28 cellular contexts compared by ENCODE assay signal in the genomic region with DNA sequence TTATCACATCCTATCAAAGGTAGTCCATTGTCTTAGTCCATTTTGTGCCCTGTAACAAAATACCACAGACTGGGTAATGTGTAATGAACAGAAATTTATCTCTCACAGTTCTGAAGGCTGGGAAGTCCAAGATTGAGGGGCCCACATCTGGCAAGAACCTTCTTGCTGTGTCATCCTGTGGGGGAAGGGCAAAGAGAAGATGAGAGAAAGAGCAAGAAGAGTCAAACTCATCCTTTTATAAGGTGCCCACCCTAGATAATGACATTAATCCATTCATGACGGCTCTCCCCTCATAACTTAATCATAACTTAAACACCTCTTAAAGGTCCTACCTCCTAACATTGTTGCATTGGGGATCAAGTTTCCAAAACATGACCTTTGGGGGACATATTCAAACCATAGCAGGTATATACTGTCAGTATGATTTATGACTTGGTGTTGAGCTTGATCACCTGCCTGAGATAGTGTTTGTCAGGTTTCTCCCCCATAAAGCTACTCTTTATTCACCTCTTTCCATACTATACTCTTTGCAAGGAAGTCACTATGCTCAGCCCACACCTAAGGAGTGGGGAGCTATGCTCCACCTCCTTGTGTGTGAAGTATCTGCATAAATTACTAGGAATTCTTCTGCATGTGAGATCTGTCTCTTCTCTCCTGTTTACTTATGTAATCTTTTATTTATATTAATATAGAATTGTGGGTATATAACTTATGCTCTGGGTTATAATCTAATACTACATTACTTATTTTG. TPM values are rescaled to one million over a fixed set of nuclear protein-coding genes. Genes with fewer than 3 reads are reported as not detected.
DNase-seq lines count a peak whose midpoint lies in the region; ATAC-seq and TF ChIP-seq lines count a peak whose summit lies in the region.
"Had no signal": no experiment of that assay in that cellular context is flagged by ENCODE, and none has a peak within 500 bp of the region (broad histone marks: within the 10 kb centered on the region; RNA-seq: fewer than 3 reads in every experiment).

No MANE protein-coding gene starts in this region.

- no peaks in the 10 kb centered on the region for H3K79me2 ChIP-seq in osteoblast (ENCODE audit: insufficient read depth, low read length)
- H3K79me2 ChIP-seq: hepatocyte had no signal

- DNase-seq in DMS53 (lab: John Stamatoyannopoulos, UW) (peak; percentile 18), DMS53 treated with DMSO at 0.1 percent for 48 hours (lab: John Stamatoyannopoulos, UW; ENCODE audit: unreplicated experiment) (no peak), HL-60 (ENCODE audit: low read depth in 1 of 2, low spot score in 1 of 2) (no peak), ascending aorta (ENCODE audit: low spot score in 2 of 2) (no peak), osteoblast (ENCODE audit: insufficient read length, low spot score, missing footprints) (no peak), cerebellar cortex (ENCODE audit: low spot score) (no peak)
- DNase-seq: CD8-positive, alpha-beta memory T cell; colonic mucosa; DMS153; GOT3; naive thymus-derived CD8-positive, alpha-beta T cell; NCI-H1436; NCI-H510A; pancreas; SIG-M5; stimulated activated CD4-positive, alpha-beta T cell treated with anti-CD3 and anti-CD28 coated beads, Interleukin-12 subunit alpha, Interleukin-12 subunit beta, amount 100 ng/mL, for 4 hours; SW 1271; T1000; upper lobe of left lung had no signal

- no peaks in the 10 kb centered on the region for H3K9me3 ChIP-seq in ascending aorta
- no peaks in the 10 kb centered on the region for H3K9me3 ChIP-seq in osteoblast (ENCODE audit: low read depth, low read length)
- H3K9me3 ChIP-seq: colonic mucosa, esophagus muscularis mucosa, pancreas, right atrium auricular region, upper lobe of left lung had no signal

- no peak overlapping the region for H3K4me2 ChIP-seq in osteoblast (ENCODE audit: insufficient read depth, low read length)
- H3K4me2 ChIP-seq: hepatocyte had no signal

- intact Hi-C loops in ascending aorta (cut with DNase I), result no loop called here

- no peaks in the 10 kb centered on the region for H3K36me3 ChIP-seq in ascending aorta
- no peaks in the 10 kb centered on the region for H3K36me3 ChIP-seq in osteoblast (ENCODE audit: insufficient read depth, low read length)
- H3K36me3 ChIP-seq: colonic mucosa, esophagus muscularis mucosa, pancreas, right atrium auricular region, upper lobe of left lung had no signal

- ATAC-seq in HG02678 (IDR thresholded peaks at IDR 0.05; ENCODE audit: unreplicated experiment), result no peak
- no peak for ATAC-seq in HG03025 (IDR thresholded peaks at IDR 0.05; ENCODE audit: low FRiP score, unreplicated experiment)
- ATAC-seq: activated CD4-positive, CD25-positive, alpha-beta regulatory T cell treated with anti-CD3 and anti-CD28 coated beads, Interleukin-2, amount 50 U/mL, for 24 hours; naive thymus-derived CD8-positive, alpha-beta T cell; pancreas had no signal

- H4K20me1 ChIP-seq in osteoblast (ENCODE audit: insufficient read depth, low read length), result no peaks in the 10 kb centered on the region

- no peak for TF ChIP-seq CTCF in HL-60 (IDR thresholded peaks at IDR 0.05; ENCODE audit: insufficient read depth, low read length)
- TF ChIP-seq CTCF in ascending aorta (IDR thresholded peaks at IDR 0.05), result no peak
- TF ChIP-seq CTCF in osteoblast (IDR thresholded peaks at IDR 0.05; ENCODE audit: extremely low read depth, low read depth, low read length), result no peak

- H3K4me3 ChIP-seq in HL-60 (replicated peaks; ENCODE audit: insufficient read depth, low read length), result no peak overlapping the region
- no peak overlapping the region for H3K4me3 ChIP-seq in ascending aorta
- no peak overlapping the region for H3K4me3 ChIP-seq in osteoblast (ENCODE audit: insufficient read depth, low read length)
- H3K4me3 ChIP-seq: colonic mucosa, esophagus muscularis mucosa, hepatocyte, pancreas, right atrium auricular region, upper lobe of left lung had no signal

- H3K27me3 ChIP-seq in HL-60 (ENCODE audit: insufficient read depth, poor library complexity, severe bottlenecking) (no peaks in the 10 kb centered on the region), ascending aorta (no peaks in the 10 kb centered on the region), osteoblast (ENCODE audit: insufficient read depth, low read length) (no peaks in the 10 kb centered on the region)
- H3K27me3 ChIP-seq: colonic mucosa, esophagus muscularis mucosa, hepatocyte, pancreas, right atrium auricular region, upper lobe of left lung had no signal

- H3K27ac ChIP-seq in HL-60 (replicated peaks), result peak overlapping the region; percentile 13; the same call in 1 of the 2 replicates
- peak overlapping the region; percentile 61 to 79 for H3K27ac ChIP-seq in ascending aorta
- peak overlapping the region; percentile 61 for H3K27ac ChIP-seq in osteoblast (ENCODE audit: low read depth, low read length)
- H3K27ac ChIP-seq: 22Rv1, colonic mucosa, esophagus muscularis mucosa, hepatocyte, pancreas, right atrium auricular region, upper lobe of left lung had no signal

- H3K4me1 ChIP-seq in ascending aorta (peaks cover 14 to 22% of the 10 kb centered on the region in 2 donors), osteoblast (ENCODE audit: insufficient read depth, low read length) (peaks cover 25% of the 10 kb centered on the region)
- H3K4me1 ChIP-seq: colonic mucosa had no signal

- no peak overlapping the region for H2AFZ ChIP-seq in osteoblast (ENCODE audit: low read length)
- H2AFZ ChIP-seq: hepatocyte had no signal

RNA-seq across cellular contexts. Expression of gene MAP3K2, which starts 5.2 kb away (rescaled TPM):
- total RNA-seq in ascending aorta (47.7 TPM), osteoblast (64.1 and 65.4 TPM in 2 replicates)

RNA-seq across cellular contexts. Expression of gene PROC, which starts 25.2 kb away (rescaled TPM):
- total RNA-seq in ascending aorta (not detected), osteoblast (0.29 TPM in 1 of 2 replicates, not detected in the other)
- total RNA-seq: esophagus muscularis mucosa; frontal cortex; mesenteric fat pad; naive thymus-derived CD8-positive, alpha-beta T cell; right atrium auricular region had no signal

Comparison
In these comparisons a context has a peak if more than half of its experiments do, and no peak if none do; other contexts are left out.
1. H3K27ac ChIP-seq: peak in every context shown above with its lines; median percentile 70 in ascending aorta; 61 in osteoblast; 13 in HL-60.